In genomic region chr22:49021097-49021925, GRCh38 we compare ENCODE assay signal across 16 cellular contexts.
DNase-seq lines count a peak whose midpoint lies in the region; ATAC-seq and TF ChIP-seq lines count a peak whose summit lies in the region.
"Had no signal": no experiment of that assay in that cellular context is flagged by ENCODE, and none has a peak within 500 bp of the region (broad histone marks: within the 10 kb centered on the region; RNA-seq: fewer than 3 reads in every experiment).

No MANE protein-coding gene starts in this region.

- H3K27me3 ChIP-seq in upper lobe of right lung = no peaks in the 10 kb centered on the region

- peak; percentile 56 for DNase-seq in Right ventricle myocardium inferior (ENCODE audit: missing footprints)
- no peak for DNase-seq in left ventricle myocardium superior
- peak; percentile 82 for DNase-seq in chondrocyte (ENCODE audit: low spot score)
- DNase-seq in mesenteric fat pad (ENCODE audit: low spot score) = peak; percentile 82
- DNase-seq in upper lobe of right lung = peak; percentile 57
- DNase-seq: Calu3; DMS79; GM23248; NCI-H1417 treated with DMSO at 0.1 percent for 48 hours; NCI-H2081 treated with DMSO at 0.1 percent for 48 hours; NK-92 treated with Interleukin-12 subunit alpha and Interleukin-12 subunit beta, amount 100 ng/mL, for 24 hours; OCI-M1 had no signal

- intact Hi-C loops in Right ventricle myocardium inferior (cut with DNase I) (no loop called here), left ventricle myocardium superior (cut with micrococcal nuclease) (no loop called here), upper lobe of right lung (cut with DNase I) (no loop called here)

- H3K36me3 ChIP-seq in upper lobe of right lung = no peaks in the 10 kb centered on the region

- H3K4me1 ChIP-seq in upper lobe of right lung = no peaks in the 10 kb centered on the region

- ATAC-seq in Right ventricle myocardium inferior = no peak
- ATAC-seq in left ventricle myocardium superior = no peak
- ATAC-seq in upper lobe of right lung = no peak
- ATAC-seq in GM21515 (IDR thresholded peaks at IDR 0.05; ENCODE audit: unreplicated experiment) = no peak
- ATAC-seq in GM18517 (IDR thresholded peaks at IDR 0.05; ENCODE audit: unreplicated experiment) = no peak

- TF ChIP-seq CTCF in chondrocyte (IDR thresholded peaks at IDR 0.05) (no peak), upper lobe of right lung (IDR thresholded peaks at IDR 0.05) (no peak)

- no peaks in the 10 kb centered on the region for H3K4me1 Mint-ChIP-seq in chondrocyte (ENCODE audit: low read depth)
- H3K4me1 Mint-ChIP-seq: B cell had no signal

- peaks cover 6% of the 10 kb centered on the region for H3K27me3 Mint-ChIP-seq in chondrocyte (ENCODE audit: low read depth)
- H3K27me3 Mint-ChIP-seq: B cell; CD4-positive, alpha-beta T cell had no signal

- no peaks in the 10 kb centered on the region for H3K9me3 Mint-ChIP-seq in chondrocyte (ENCODE audit: low read depth)
- H3K9me3 Mint-ChIP-seq: CD4-positive, alpha-beta T cell had no signal

- no peak overlapping the region for H3K27ac Mint-ChIP-seq in chondrocyte (ENCODE audit: unreplicated experiment)
- H3K27ac Mint-ChIP-seq: B cell; CD4-positive, alpha-beta T cell had no signal

- no peaks in the 10 kb centered on the region for H3K36me3 Mint-ChIP-seq in chondrocyte (ENCODE audit: low read depth)

- no peak overlapping the region for H3K27ac ChIP-seq in upper lobe of right lung
- H3K27ac ChIP-seq: GM23248 had no signal

- H3K9me3 ChIP-seq in upper lobe of right lung = no peaks in the 10 kb centered on the region

- H3K4me3 Mint-ChIP-seq in chondrocyte (ENCODE audit: unreplicated experiment) = no peak overlapping the region
- H3K4me3 Mint-ChIP-seq: B cell; CD4-positive, alpha-beta T cell had no signal

- no peak overlapping the region for H3K4me3 ChIP-seq in upper lobe of right lung
- H3K4me3 ChIP-seq: GM23248 had no signal
